In genomic region chr7:115230882-115231508, GRCh38 we compare ENCODE assay signal across 8 cellular contexts.
DNase-seq lines count a peak whose midpoint lies in the region; ATAC-seq and TF ChIP-seq lines count a peak whose summit lies in the region.

No MANE protein-coding gene starts in this region.

- H3K9ac ChIP-seq in HUES6 (ENCODE audit: low read length) = no peak overlapping the region

- no peaks in the 10 kb centered on the region for H3K36me3 ChIP-seq in HUES6 (ENCODE audit: control insufficient read depth, insufficient read depth, low read length)

- H3K27me3 ChIP-seq in HUES6 (ENCODE audit: control insufficient read depth, insufficient read depth, low read length) = peaks cover 42% of the 10 kb centered on the region

- peaks cover 37% of the 10 kb centered on the region for H3K4me1 ChIP-seq in HUES6 (ENCODE audit: control insufficient read depth, insufficient read depth, low read length)

- ATAC-seq in GM18861 (IDR thresholded peaks at IDR 0.05; ENCODE audit: unreplicated experiment) (peak; percentile 85), SK-N-SH treated with all-trans-retinoic acid at 6 μM for 48 hours (peak; percentile 98)

- DNase-seq in AG08396 (ENCODE audit: low spot score) (peak; percentile 41), inferior parietal cortex (ENCODE audit: extremely low spot score) (peak; percentile 32), SKM-1 treated with dmso at 0.1 percent for 144 hours (lab: John Stamatoyannopoulos, UW; ENCODE audit: unreplicated experiment) (no peak), GM10266 (ENCODE audit: extremely low spot score) (no peak), GM13976 (ENCODE audit: low spot score) (no peak)

- in situ Hi-C loops in GM13976 (cut with MboI; ENCODE audit: low sequenced_read_pairs, unreplicated experiment) = no loop called here

- no peak overlapping the region for H3K4me3 ChIP-seq in HUES6 (ENCODE audit: low read depth, low read length)

- peaks cover 6% of the 10 kb centered on the region for H3K9me3 ChIP-seq in HUES6 (ENCODE audit: control insufficient read depth, insufficient read depth, low read depth, low read length)

- TF ChIP-seq CTCF in GM10266 (IDR thresholded peaks at IDR 0.05; ENCODE audit: control insufficient read depth, insufficient read depth, low read depth, missing control alignments) = no peak
- TF ChIP-seq CTCF in GM13976 (IDR thresholded peaks at IDR 0.05; ENCODE audit: borderline replicate concordance, control extremely low read depth, extremely low read depth, insufficient read depth, missing control alignments) = no peak

- H3K27ac ChIP-seq in HUES6 (ENCODE audit: low read depth, low read length) = peak overlapping the region; percentile 11; the same call in 1 of the 2 replicates

TF ChIP-seq in SK-N-SH treated with all-trans-retinoic acid at 6 μM for 48 hours, 23 proteins besides CTCF, POLR2A, EP300 and RAD21:
- TF ChIP-seq OSR1 (CRISPR knock-in tag; IDR thresholded peaks at IDR 0.05) (no peak), TSHZ2 (CRISPR knock-in tag; IDR thresholded peaks at IDR 0.05) (no peak), POU6F1 (CRISPR knock-in tag; IDR thresholded peaks at IDR 0.05; ENCODE audit: borderline replicate concordance, low read depth) (peak; percentile 34; the same call in 1 of the 2 replicates), GLIS3 (CRISPR knock-in tag; IDR thresholded peaks at IDR 0.05) (no peak), ZFP30 (CRISPR knock-in tag; IDR thresholded peaks at IDR 0.05) (no peak), CSRNP3 (CRISPR knock-in tag; IDR thresholded peaks at IDR 0.05) (no peak), PATZ1 (CRISPR knock-in tag; IDR thresholded peaks at IDR 0.05; ENCODE audit: borderline replicate concordance) (0 out of 2 replicates have a peak, but pooled peaks have one; percentile 34), ZC3H10 (CRISPR knock-in tag; IDR thresholded peaks at IDR 0.05) (0 out of 2 replicates have a peak, but pooled peaks have one; percentile 67), ISL1 (CRISPR knock-in tag; IDR thresholded peaks at IDR 0.05) (peak; percentile 55; the same call in 1 of the 2 replicates), ARNTL (CRISPR knock-in tag; IDR thresholded peaks at IDR 0.05; ENCODE audit: borderline replicate concordance, low read depth) (no peak), ESRRG (CRISPR knock-in tag; IDR thresholded peaks at IDR 0.05) (no peak), TOX (CRISPR knock-in tag; IDR thresholded peaks at IDR 0.05; ENCODE audit: borderline replicate concordance) (0 out of 2 replicates have a peak, but pooled peaks have one; percentile 33), ZNF8 (CRISPR knock-in tag; IDR thresholded peaks at IDR 0.05) (no peak), RARB (CRISPR knock-in tag; IDR thresholded peaks at IDR 0.05) (no peak), TCF4 (CRISPR knock-in tag; IDR thresholded peaks at IDR 0.05; ENCODE audit: borderline replicate concordance) (no peak), SNAI2 (CRISPR knock-in tag; IDR thresholded peaks at IDR 0.05) (no peak), PPARA (CRISPR knock-in tag; IDR thresholded peaks at IDR 0.05; ENCODE audit: borderline replicate concordance) (no peak)
TF ChIP-seq in SK-N-SH treated with all-trans-retinoic acid at 6 μM for 48 hours: peak in this region for 5.

Comparison
In these comparisons a context has a peak if more than half of its experiments do, and no peak if none do; other contexts are left out.
1. DNase-seq: peak in AG08396 (single experiment) and inferior parietal cortex (single experiment); none in SKM-1 treated with dmso at 0.1 percent for 144 hours (single experiment), GM10266 (single experiment) and GM13976 (single experiment).